In genomic region chr6:28501259-28501658, GRCh38 we compare ENCODE assay signal across 2 cellular contexts.
TF ChIP-seq lines count a peak whose summit lies in the region.

No MANE protein-coding gene starts in this region.

TF ChIP-seq in HepG2, 621 proteins besides CTCF, POLR2A, EP300 and RAD21:
- TF ChIP-seq E2F5 (CRISPR knock-in tag; conservative IDR thresholded peaks at IDR 0.05) (no peak), U2AF1 (optimal IDR thresholded peaks at IDR 0.05; ENCODE audit: low read depth, low read length) (no peak), HNRNPK (IDR thresholded peaks at IDR 0.05; ENCODE audit: low read depth, low read length, poor library complexity, severe bottlenecking) (peak; percentile 84)

TF ChIP-seq in K562, 482 proteins besides CTCF, POLR2A, EP300 and RAD21:
- no peak for TF ChIP-seq MNT (conservative IDR thresholded peaks at IDR 0.05)
- TF ChIP-seq HNRNPK (IDR thresholded peaks at IDR 0.05; ENCODE audit: low read depth, low read length, poor library complexity, severe bottlenecking): peak; percentile 53
